ENCODE assay signal across 13 cellular contexts in genomic region chr7:104973227-104973626, GRCh38. TPM values are rescaled to one million over a fixed set of nuclear protein-coding genes. Genes with fewer than 3 reads are reported as not detected.
DNase-seq lines count a peak whose midpoint lies in the region; ATAC-seq and TF ChIP-seq lines count a peak whose summit lies in the region.
"Had no signal": no experiment of that assay in that cellular context is flagged by ENCODE, and none has a peak within 500 bp of the region (broad histone marks: within the 10 kb centered on the region; RNA-seq: fewer than 3 reads in every experiment).

No MANE protein-coding gene starts in this region.

- peak overlapping the region; percentile 15 for H3K4me3 Mint-ChIP-seq in neural crest cell

- DNase-seq in left ventricle myocardium inferior (no peak), left ventricle myocardium superior (no peak), colonic mucosa (no peak), neural crest cell (ENCODE audit: low read depth, low spot score) (no peak), upper lobe of right lung (no peak), mucosa of descending colon (no peak)
- DNase-seq in activated CD4-positive, CD25-positive, alpha-beta regulatory T cell (lab: John Stamatoyannopoulos, UW), result no peak
- DNase-seq: activated T-cell treated with anti-CD3 and anti-CD28 coated beads, Interleukin-2, amount 50 U/mL, for 1 hour; aorta; NCI-H524 treated with DMSO at 0.1 percent for 48 hours; SIG-M5 had no signal

- H3K27ac Mint-ChIP-seq in neural crest cell (ENCODE audit: unreplicated experiment), result no peak overlapping the region

- H3K9ac ChIP-seq in colonic mucosa (ENCODE audit: low read depth in 2 of 2, low read length in 2 of 2), result peak overlapping the region in 1 of 2 donors; percentile 77

- peaks cover 5% of the 10 kb centered on the region for H3K36me3 Mint-ChIP-seq in neural crest cell (ENCODE audit: low read depth)

- no peaks in the 10 kb centered on the region for H3K36me3 ChIP-seq in left ventricle myocardium inferior
- no peaks in the 10 kb centered on the region for H3K36me3 ChIP-seq in colonic mucosa
- no peaks in the 10 kb centered on the region for H3K36me3 ChIP-seq in upper lobe of right lung
- H3K36me3 ChIP-seq in mucosa of descending colon (ENCODE audit: low read depth), result no peaks in the 10 kb centered on the region

- no peak overlapping the region for H3K4me3 ChIP-seq in left ventricle myocardium inferior
- no peak overlapping the region for H3K4me3 ChIP-seq in colonic mucosa
- no peak overlapping the region for H3K4me3 ChIP-seq in upper lobe of right lung
- H3K4me3 ChIP-seq in mucosa of descending colon, result no peak overlapping the region

- intact Hi-C loops in left ventricle myocardium inferior (cut with micrococcal nuclease) (no loop called here), left ventricle myocardium superior (cut with micrococcal nuclease) (no loop called here), colonic mucosa (cut with DNase I) (no loop called here), upper lobe of right lung (cut with DNase I) (no loop called here), mucosa of descending colon (cut with DNase I, micrococcal nuclease) (loop anchor here in 1 of 2 donors (5.0 kb wide), 1 partner anchor 41 kb away; no protein-coding TSS in a partner anchor)

- H3K9me3 ChIP-seq in left ventricle myocardium inferior (replicated peaks), result no peaks in the 10 kb centered on the region
- H3K9me3 ChIP-seq in colonic mucosa, result no peaks in the 10 kb centered on the region
- H3K9me3 ChIP-seq in upper lobe of right lung, result no peaks in the 10 kb centered on the region
- H3K9me3 ChIP-seq in mucosa of descending colon, result no peaks in the 10 kb centered on the region

- no peaks in the 10 kb centered on the region for H3K27me3 Mint-ChIP-seq in neural crest cell (ENCODE audit: low read depth)

- H3K4me1 ChIP-seq in left ventricle myocardium inferior (peaks cover 60% of the 10 kb centered on the region), colonic mucosa (peaks cover 7% of the 10 kb centered on the region), upper lobe of right lung (peaks cover 52% of the 10 kb centered on the region), mucosa of descending colon (ENCODE audit: low read depth) (peaks cover 76% of the 10 kb centered on the region)

- H3K9me3 Mint-ChIP-seq in neural crest cell, result no peaks in the 10 kb centered on the region

- TF ChIP-seq CTCF in left ventricle myocardium inferior (IDR thresholded peaks at IDR 0.05; ENCODE audit: borderline replicate concordance) (no peak), colonic mucosa (IDR thresholded peaks at IDR 0.05) (no peak), neural crest cell (conservative IDR thresholded peaks at IDR 0.05) (no peak), upper lobe of right lung (IDR thresholded peaks at IDR 0.05) (no peak), mucosa of descending colon (IDR thresholded peaks at IDR 0.05) (no peak)

- H3K27me3 ChIP-seq in left ventricle myocardium inferior (ENCODE audit: low read depth) (no peaks in the 10 kb centered on the region), colonic mucosa (no peaks in the 10 kb centered on the region), upper lobe of right lung (no peaks in the 10 kb centered on the region)

- ATAC-seq in left ventricle myocardium superior (no peak), upper lobe of right lung (no peak), HG03097 (IDR thresholded peaks at IDR 0.05; ENCODE audit: low FRiP score, unreplicated experiment) (no peak), mucosa of descending colon (no peak)
- ATAC-seq: activated CD4-positive, CD25-positive, alpha-beta regulatory T cell treated with anti-CD3 and anti-CD28 coated beads, Interleukin-2, amount 50 U/mL, for 24 hours had no signal

- peaks cover 35% of the 10 kb centered on the region for H3K4me1 Mint-ChIP-seq in neural crest cell

- H3K27ac ChIP-seq in left ventricle myocardium inferior (replicated peaks) (peak overlapping the region; percentile 87), colonic mucosa (peak overlapping the region; percentile 79), upper lobe of right lung (peak overlapping the region; percentile 55)

RNA-seq across cellular contexts. Expression of gene KMT2E, which starts 40.8 kb away (rescaled TPM):
- total RNA-seq in left ventricle myocardium inferior, result 40.2 TPM
- total RNA-seq in left ventricle myocardium superior, result 35.9 TPM
- 100 to 1,000 TPM in 1 of 2 donors, 10 to 100 TPM in 1; 78.6 to 116 TPM for total RNA-seq in colonic mucosa
- 75.5 and 79.6 TPM in 2 replicates for total RNA-seq in neural crest cell
- 97.0 TPM for total RNA-seq in upper lobe of right lung
- 100 to 1,000 TPM; 115 to 135 (median 132) TPM for total RNA-seq in mucosa of descending colon
